Comparison of ENCODE assay signal across 13 cellular contexts in genomic region chr2:23433282-23433681, GRCh38. TPM values are rescaled to one million over a fixed set of nuclear protein-coding genes. Genes with fewer than 3 reads are reported as not detected.
DNase-seq lines count a peak whose midpoint lies in the region; ATAC-seq and TF ChIP-seq lines count a peak whose summit lies in the region.
"Had no signal": no experiment of that assay in that cellular context is flagged by ENCODE, and none has a peak within 500 bp of the region (broad histone marks: within the 10 kb centered on the region; RNA-seq: fewer than 3 reads in every experiment).

No MANE protein-coding gene starts in this region.

- no peak for ATAC-seq in GM19328 (IDR thresholded peaks at IDR 0.05; ENCODE audit: unreplicated experiment)
- ATAC-seq: HCT116 had no signal

- peaks cover 4% of the 10 kb centered on the region for H3K27me3 Mint-ChIP-seq in glutamatergic neuron (ENCODE audit: unreplicated experiment)
- peaks cover 7% of the 10 kb centered on the region for H3K27me3 Mint-ChIP-seq in osteocyte (ENCODE audit: unreplicated experiment)
- no peaks in the 10 kb centered on the region for H3K27me3 Mint-ChIP-seq in type B pancreatic cell

- H3K4me3 Mint-ChIP-seq in glutamatergic neuron (ENCODE audit: unreplicated experiment) (no peak overlapping the region), osteocyte (ENCODE audit: unreplicated experiment) (no peak overlapping the region), type B pancreatic cell (no peak overlapping the region)
- H3K4me3 Mint-ChIP-seq: CD8-positive, alpha-beta memory T cell had no signal

- H3K9me3 Mint-ChIP-seq in glutamatergic neuron (ENCODE audit: unreplicated experiment) (peaks cover 8% of the 10 kb centered on the region), osteocyte (ENCODE audit: unreplicated experiment) (no peaks in the 10 kb centered on the region), type B pancreatic cell (peaks cover 6% of the 10 kb centered on the region)

- H3K4me1 Mint-ChIP-seq in glutamatergic neuron (ENCODE audit: low read depth, unreplicated experiment): peaks cover 19% of the 10 kb centered on the region
- peaks cover 15% of the 10 kb centered on the region for H3K4me1 Mint-ChIP-seq in osteocyte (ENCODE audit: unreplicated experiment)
- peaks cover 21% of the 10 kb centered on the region for H3K4me1 Mint-ChIP-seq in type B pancreatic cell (ENCODE audit: unreplicated experiment)

- DNase-seq in activated CD8-positive, alpha-beta memory T cell treated with anti-CD3 and anti-CD28 coated beads, Interleukin-2, amount 50 U/mL, for 48 hours: peak; percentile 18
- DNase-seq in activated CD8-positive, alpha-beta memory T cell treated with anti-CD3 and anti-CD28 coated beads, Interleukin-2, amount 50 U/mL, for 4 hours: no peak
- DNase-seq in glutamatergic neuron (no peak), osteocyte (ENCODE audit: extremely low spot score, unreplicated experiment) (peak; percentile 64), type B pancreatic cell (ENCODE audit: extremely low spot score, unreplicated experiment) (peak; percentile 22), NCI-H128 (lab: John Stamatoyannopoulos, UW; ENCODE audit: unreplicated experiment) (no peak)
- DNase-seq: 8988T; AML-193; CD8-positive, alpha-beta memory T cell; DND-41; GDM1 had no signal

- H3K27ac Mint-ChIP-seq in glutamatergic neuron (ENCODE audit: unreplicated experiment): peak overlapping the region; percentile 38
- no peak overlapping the region for H3K27ac Mint-ChIP-seq in osteocyte (ENCODE audit: unreplicated experiment)
- H3K27ac Mint-ChIP-seq in type B pancreatic cell: no peak overlapping the region
- H3K27ac Mint-ChIP-seq: CD8-positive, alpha-beta memory T cell had no signal

- H3K36me3 Mint-ChIP-seq in glutamatergic neuron (ENCODE audit: unreplicated experiment) (peaks cover 7% of the 10 kb centered on the region), osteocyte (ENCODE audit: unreplicated experiment) (no peaks in the 10 kb centered on the region), type B pancreatic cell (peaks cover 4% of the 10 kb centered on the region)
- H3K36me3 Mint-ChIP-seq: CD8-positive, alpha-beta memory T cell had no signal

- TF ChIP-seq CTCF in glutamatergic neuron (IDR thresholded peaks at IDR 0.05; ENCODE audit: partially characterized antibody, unreplicated experiment): no peak
- TF ChIP-seq CTCF in osteocyte (IDR thresholded peaks at IDR 0.05): no peak
- no peak for TF ChIP-seq CTCF in type B pancreatic cell (conservative IDR thresholded peaks at IDR 0.05)

RNA-seq across cellular contexts. Expression of gene KLHL29, which starts 48.3 kb away (rescaled TPM):
- total RNA-seq in glutamatergic neuron (ENCODE audit: unreplicated experiment) (36.5 TPM), osteocyte (5.0 and 5.2 TPM in 2 replicates), type B pancreatic cell (ENCODE audit: low replicate concordance) (14.6 and 24.1 TPM in 2 replicates)

Comparison
In these comparisons a context has a peak if more than half of its experiments do, and no peak if none do; other contexts are left out.
1. DNase-seq: peak in activated CD8-positive, alpha-beta memory T cell treated with anti-CD3 and anti-CD28 coated beads, Interleukin-2, amount 50 U/mL, for 48 hours (single experiment), osteocyte (single experiment) and type B pancreatic cell (single experiment); none in activated CD8-positive, alpha-beta memory T cell treated with anti-CD3 and anti-CD28 coated beads, Interleukin-2, amount 50 U/mL, for 4 hours (single experiment), glutamatergic neuron (single experiment) and NCI-H128 (single experiment).